In the genomic region with DNA sequence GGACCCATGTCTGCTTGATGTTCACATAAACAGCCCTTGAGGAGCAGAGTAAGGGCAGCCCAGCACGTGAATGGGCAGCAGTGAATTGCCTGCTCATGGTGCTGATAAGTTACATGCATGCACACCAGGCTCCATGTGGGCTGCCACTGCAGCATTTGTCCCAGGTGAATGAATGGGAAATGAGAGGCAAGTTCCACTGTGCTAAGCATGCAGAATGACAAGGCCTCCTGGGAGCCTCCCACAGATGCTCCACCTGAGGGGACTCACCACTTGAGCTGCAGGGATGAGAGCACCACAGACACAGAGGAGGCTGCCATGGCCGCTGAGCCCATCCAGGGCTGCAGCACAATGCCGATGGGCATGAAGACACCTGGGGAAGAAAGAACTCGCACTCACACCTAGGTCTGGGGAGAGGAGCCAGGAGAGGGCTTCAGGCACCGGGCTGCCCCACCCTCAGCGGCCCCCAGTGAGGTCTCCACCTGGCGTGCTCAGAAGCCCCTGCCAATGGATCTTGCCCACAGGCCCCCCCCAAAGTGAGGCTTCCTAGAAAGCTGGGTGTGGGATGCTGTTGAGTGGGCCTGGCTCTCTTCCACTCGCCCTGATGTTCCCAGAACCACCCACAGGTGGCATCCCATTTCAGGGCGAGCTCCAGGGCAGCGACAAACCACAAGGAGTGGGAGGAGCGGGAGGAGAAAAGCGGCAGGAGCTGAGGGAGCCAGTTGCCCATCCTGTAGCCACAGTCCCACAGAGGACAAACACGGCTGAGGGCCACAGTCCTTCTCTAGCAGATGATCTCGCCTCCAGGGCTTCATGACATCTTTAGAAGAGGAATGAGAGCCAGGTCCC, we compare ENCODE assay signal across 10 cellular contexts.
DNase-seq lines count a peak whose midpoint lies in the region; ATAC-seq and TF ChIP-seq lines count a peak whose summit lies in the region.
"Had no signal": no experiment of that assay in that cellular context is flagged by ENCODE, and none has a peak within 500 bp of the region (broad histone marks: within the 10 kb centered on the region; RNA-seq: fewer than 3 reads in every experiment).

No MANE protein-coding gene starts in this region.

- DNase-seq in activated CD8-positive, alpha-beta memory T cell treated with anti-CD3 and anti-CD28 coated beads, Interleukin-2, amount 10 ng/mL, durations not matched to agents 7 days and 5 days: no peak
- no peak for DNase-seq in activated CD8-positive, alpha-beta memory T cell treated with anti-CD3 and anti-CD28 coated beads for 24 hours
- peak; percentile 31 to 54 for DNase-seq in SJCRH30
- no peak for DNase-seq in left ventricle myocardium inferior
- DNase-seq in type B pancreatic cell (ENCODE audit: extremely low spot score, unreplicated experiment): no peak
- DNase-seq in activated CD4-positive, alpha-beta T cell treated with anti-CD3 and anti-CD28 coated beads for 48 hours: no peak
- DNase-seq in omental fat pad (ENCODE audit: low spot score): no peak
- DNase-seq: tibial artery had no signal

- no peaks in the 10 kb centered on the region for H3K9me3 Mint-ChIP-seq in activated CD8-positive, alpha-beta memory T cell treated with anti-CD3 and anti-CD28 coated beads, Interleukin-2, amount 10 ng/mL, durations not matched to agents 7 days and 5 days (ENCODE audit: low read depth)
- no peaks in the 10 kb centered on the region for H3K9me3 Mint-ChIP-seq in type B pancreatic cell
- H3K9me3 Mint-ChIP-seq: T-helper 1 cell treated with Interleukin-12 subunit alpha and Interleukin-12 subunit beta and Interleukin-4 antibody, amounts not matched to agents 30 μg/mL and 1 μg/mL, for 36 hours had no signal

- H3K27ac Mint-ChIP-seq in activated CD8-positive, alpha-beta memory T cell treated with anti-CD3 and anti-CD28 coated beads, Interleukin-2, amount 10 ng/mL, durations not matched to agents 7 days and 5 days: no peak overlapping the region
- no peak overlapping the region for H3K27ac Mint-ChIP-seq in type B pancreatic cell
- H3K27ac Mint-ChIP-seq: T-helper 1 cell treated with Interleukin-12 subunit alpha and Interleukin-12 subunit beta and Interleukin-4 antibody, amounts not matched to agents 30 μg/mL and 1 μg/mL, for 36 hours had no signal

- no peaks in the 10 kb centered on the region for H3K36me3 Mint-ChIP-seq in activated CD8-positive, alpha-beta memory T cell treated with anti-CD3 and anti-CD28 coated beads, Interleukin-2, amount 10 ng/mL, durations not matched to agents 7 days and 5 days
- peaks cover 14% of the 10 kb centered on the region for H3K36me3 Mint-ChIP-seq in type B pancreatic cell

- no peaks in the 10 kb centered on the region for H3K4me1 Mint-ChIP-seq in activated CD8-positive, alpha-beta memory T cell treated with anti-CD3 and anti-CD28 coated beads, Interleukin-2, amount 10 ng/mL, durations not matched to agents 7 days and 5 days
- no peaks in the 10 kb centered on the region for H3K4me1 Mint-ChIP-seq in type B pancreatic cell (ENCODE audit: unreplicated experiment)

- CTCF ChIA-PET in activated CD8-positive, alpha-beta memory T cell treated with anti-CD3 and anti-CD28 coated beads, Interleukin-2, amount 10 ng/mL, durations not matched to agents 7 days and 5 days (lab: Charles Lee): interaction anchor here (0.6 to 1.1 kb wide), 2 partner anchors 39 to 192 kb away, joined by 3 to 5 read pairs; no protein-coding TSS in a partner anchor

- H3K27me3 Mint-ChIP-seq in activated CD8-positive, alpha-beta memory T cell treated with anti-CD3 and anti-CD28 coated beads, Interleukin-2, amount 10 ng/mL, durations not matched to agents 7 days and 5 days: peaks cover 4% of the 10 kb centered on the region
- H3K27me3 Mint-ChIP-seq in type B pancreatic cell: no peaks in the 10 kb centered on the region

- no peaks in the 10 kb centered on the region for H3K9me3 ChIP-seq in SJCRH30 (replicated peaks)
- no peaks in the 10 kb centered on the region for H3K9me3 ChIP-seq in left ventricle myocardium inferior (replicated peaks)
- H3K9me3 ChIP-seq: tibial artery had no signal

- H3K4me3 ChIP-seq in SJCRH30 (no peak overlapping the region), left ventricle myocardium inferior (no peak overlapping the region)
- H3K4me3 ChIP-seq: tibial artery had no signal

- peak; percentile 55 for TF ChIP-seq CTCF in left ventricle myocardium inferior (IDR thresholded peaks at IDR 0.05; ENCODE audit: borderline replicate concordance)
- peak; percentile 58 for TF ChIP-seq CTCF in type B pancreatic cell (conservative IDR thresholded peaks at IDR 0.05)
- TF ChIP-seq CTCF in omental fat pad (IDR thresholded peaks at IDR 0.05): no peak

- no peak overlapping the region for H3K27ac ChIP-seq in SJCRH30
- no peak overlapping the region for H3K27ac ChIP-seq in left ventricle myocardium inferior (replicated peaks)
- H3K27ac ChIP-seq: tibial artery had no signal

- intact Hi-C loops in left ventricle myocardium inferior (cut with micrococcal nuclease): no loop called here

- H3K4me1 ChIP-seq in SJCRH30 (no peaks in the 10 kb centered on the region), left ventricle myocardium inferior (no peaks in the 10 kb centered on the region)
- H3K4me1 ChIP-seq: tibial artery had no signal

- H3K4me3 Mint-ChIP-seq in activated CD8-positive, alpha-beta memory T cell treated with anti-CD3 and anti-CD28 coated beads, Interleukin-2, amount 10 ng/mL, durations not matched to agents 7 days and 5 days: no peak overlapping the region
- no peak overlapping the region for H3K4me3 Mint-ChIP-seq in type B pancreatic cell
- H3K4me3 Mint-ChIP-seq: T-helper 1 cell treated with Interleukin-12 subunit alpha and Interleukin-12 subunit beta and Interleukin-4 antibody, amounts not matched to agents 30 μg/mL and 1 μg/mL, for 36 hours had no signal

- ATAC-seq in activated CD8-positive, alpha-beta memory T cell treated with anti-CD3 and anti-CD28 coated beads, Interleukin-2, amount 10 ng/mL, durations not matched to agents 7 days and 5 days: peak; percentile 23
- ATAC-seq in GM21447 (IDR thresholded peaks at IDR 0.05; ENCODE audit: unreplicated experiment) (no peak), omental fat pad (ENCODE audit: low FRiP score) (no peak)

- no peaks in the 10 kb centered on the region for H3K36me3 ChIP-seq in SJCRH30
- peaks cover 59% of the 10 kb centered on the region for H3K36me3 ChIP-seq in left ventricle myocardium inferior

- no peaks in the 10 kb centered on the region for H3K27me3 ChIP-seq in SJCRH30
- no peaks in the 10 kb centered on the region for H3K27me3 ChIP-seq in left ventricle myocardium inferior (ENCODE audit: low read depth)
- H3K27me3 ChIP-seq: tibial artery had no signal

Comparison
In these comparisons a context has a peak if more than half of its experiments do, and no peak if none do; other contexts are left out.
1. DNase-seq: peak in SJCRH30 (2 of 2); none in activated CD8-positive, alpha-beta memory T cell treated with anti-CD3 and anti-CD28 coated beads, Interleukin-2, amount 10 ng/mL, durations not matched to agents 7 days and 5 days (single experiment), activated CD8-positive, alpha-beta memory T cell treated with anti-CD3 and anti-CD28 coated beads for 24 hours (single experiment), left ventricle myocardium inferior (single experiment), type B pancreatic cell (single experiment), activated CD4-positive, alpha-beta T cell treated with anti-CD3 and anti-CD28 coated beads for 48 hours (single experiment) and omental fat pad (single experiment).
2. CTCF ChIP-seq: peak in left ventricle myocardium inferior (single experiment) and type B pancreatic cell (single experiment); none in omental fat pad (0 of 3).